In the genomic region with DNA sequence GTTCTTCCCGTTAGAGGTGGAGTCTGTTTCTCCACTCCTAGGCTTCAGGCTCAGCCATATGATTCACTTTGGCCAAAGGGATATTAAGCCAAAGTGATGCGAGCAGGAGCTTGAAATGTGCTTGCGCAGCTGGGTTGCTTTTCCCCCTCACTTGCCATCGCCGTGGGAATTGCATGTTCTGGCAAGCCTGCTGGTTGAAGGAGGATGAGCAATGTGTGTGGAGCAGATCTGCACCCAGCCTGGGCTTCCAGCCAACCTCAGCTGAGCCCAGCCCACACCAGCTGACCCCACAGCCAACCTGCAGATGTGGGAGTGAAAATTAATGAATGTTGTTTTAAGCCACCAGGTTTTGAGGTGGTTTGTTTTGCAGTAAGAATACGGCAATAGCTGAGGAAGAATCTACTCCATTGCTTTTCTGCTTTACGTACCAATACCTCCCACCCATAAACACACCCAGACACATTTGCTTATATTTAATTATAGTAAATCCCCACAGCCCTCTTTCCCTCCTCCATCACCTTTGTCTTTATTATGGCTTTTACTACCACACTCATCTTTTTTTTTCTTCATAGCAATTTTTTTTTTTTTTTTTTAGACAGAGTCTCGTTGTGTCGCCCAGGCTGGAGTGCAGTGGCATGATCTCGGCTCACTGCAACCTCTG, we compare ENCODE assay signal across 9 cellular contexts.
DNase-seq lines count a peak whose midpoint lies in the region; ATAC-seq and TF ChIP-seq lines count a peak whose summit lies in the region.
"Had no signal": no experiment of that assay in that cellular context is flagged by ENCODE, and none has a peak within 500 bp of the region (broad histone marks: within the 10 kb centered on the region; RNA-seq: fewer than 3 reads in every experiment).

No MANE protein-coding gene starts in this region.

- no peak overlapping the region for H3K4me3 ChIP-seq in epithelial cell of esophagus (ENCODE audit: low read length)

- DNase-seq in GM04503 (ENCODE audit: low read depth) (peak; percentile 58), NCI-H510A (lab: John Stamatoyannopoulos, UW) (peak; percentile 42), epithelial cell of esophagus (ENCODE audit: low read depth) (peak; percentile 97), pons (ENCODE audit: low spot score) (peak; percentile 5), activated gamma-delta T cell treated with Interleukin-2 at 50 U/mL for 16 hours (no peak)
- no peak for DNase-seq in stimulated activated naive CD4-positive, alpha-beta T cell (lab: John Stamatoyannopoulos, UW)
- DNase-seq in stimulated activated CD4-positive, alpha-beta T cell treated with anti-CD3 and anti-CD28 coated beads, Interleukin-12 subunit alpha, Interleukin-12 subunit beta, amount 100 ng/mL, for 4 hours: no peak

- no peak for TF ChIP-seq CTCF in epithelial cell of esophagus (IDR thresholded peaks at IDR 0.05; ENCODE audit: insufficient read depth, low read depth, low read length, missing control alignments)

- no peak for ATAC-seq in GM21526 (IDR thresholded peaks at IDR 0.05; ENCODE audit: low FRiP score, unreplicated experiment)
- ATAC-seq: HCT116 had no signal

Comparison
In these comparisons a context has a peak if more than half of its experiments do, and no peak if none do; other contexts are left out.
1. DNase-seq: peak in GM04503 (single experiment), NCI-H510A (single experiment), epithelial cell of esophagus (single experiment) and pons (single experiment); none in stimulated activated naive CD4-positive, alpha-beta T cell (0 of 6), stimulated activated CD4-positive, alpha-beta T cell treated with anti-CD3 and anti-CD28 coated beads, Interleukin-12 subunit alpha, Interleukin-12 subunit beta, amount 100 ng/mL, for 4 hours (single experiment) and activated gamma-delta T cell treated with Interleukin-2 at 50 U/mL for 16 hours (single experiment).